21 cellular contexts compared by ENCODE assay signal in genomic region chr5:133853972-133854371, GRCh38.
DNase-seq lines count a peak whose midpoint lies in the region; ATAC-seq and TF ChIP-seq lines count a peak whose summit lies in the region.
"Had no signal": no experiment of that assay in that cellular context is flagged by ENCODE, and none has a peak within 500 bp of the region (broad histone marks: within the 10 kb centered on the region; RNA-seq: fewer than 3 reads in every experiment).

No MANE protein-coding gene starts in this region.

- H3K9me3 Mint-ChIP-seq in neural progenitor cell = peaks cover 8% of the 10 kb centered on the region

- H3K27me3 Mint-ChIP-seq in neural progenitor cell (ENCODE audit: insufficient read depth, low read depth) = peaks cover 4% of the 10 kb centered on the region

- H3K4me1 Mint-ChIP-seq in neural progenitor cell = peaks cover 15% of the 10 kb centered on the region

- no peaks in the 10 kb centered on the region for H3K79me2 ChIP-seq in neural progenitor cell (ENCODE audit: low read depth)

- H4K20me1 ChIP-seq in neural progenitor cell (ENCODE audit: low read depth) = no peaks in the 10 kb centered on the region

- H3K4me1 ChIP-seq in neural progenitor cell = peaks cover 10% of the 10 kb centered on the region
- H3K4me1 ChIP-seq in sigmoid colon = no peaks in the 10 kb centered on the region

- no peak for TF ChIP-seq EP300 in sigmoid colon (IDR thresholded peaks at IDR 0.05)

- no peak for ATAC-seq in left cardiac atrium
- ATAC-seq: K562, PC-3 had no signal

- TF ChIP-seq CTCF in coronary artery (IDR thresholded peaks at IDR 0.05) = no peak
- TF ChIP-seq CTCF in neural progenitor cell (IDR thresholded peaks at IDR 0.05) = no peak
- no peak for TF ChIP-seq CTCF in sigmoid colon (IDR thresholded peaks at IDR 0.05)

- intact Hi-C loops in cardiac septum (cut with DNase I) (no loop called here), left cardiac atrium (cut with DNase I) (no loop called here), sigmoid colon (cut with DNase I) (no loop called here)

- H3F3A ChIP-seq in neural progenitor cell (ENCODE audit: low read depth) = no peaks in the 10 kb centered on the region

- no peak overlapping the region for H2AFZ ChIP-seq in neural progenitor cell (replicated peaks)

- no peaks in the 10 kb centered on the region for H3K27me3 ChIP-seq in neural progenitor cell
- no peaks in the 10 kb centered on the region for H3K27me3 ChIP-seq in sigmoid colon

- peaks cover 3% of the 10 kb centered on the region for H3K36me3 Mint-ChIP-seq in neural progenitor cell

- 67 to 82% methylated on average over 3 of the region's 3 CpGs for WGBS in sigmoid colon, 2 donors

- H3K4me3 ChIP-seq in coronary artery (no peak overlapping the region), neural progenitor cell (no peak overlapping the region), sigmoid colon (no peak overlapping the region)
- H3K4me3 ChIP-seq: K562 had no signal

- H3K36me3 ChIP-seq in neural progenitor cell = no peaks in the 10 kb centered on the region
- no peaks in the 10 kb centered on the region for H3K36me3 ChIP-seq in sigmoid colon

- no peak overlapping the region for H3K4me2 ChIP-seq in neural progenitor cell
- H3K4me2 ChIP-seq: SK-N-SH had no signal

- no peak for TF ChIP-seq POLR2A in sigmoid colon (IDR thresholded peaks at IDR 0.05)

- H3K4me3 Mint-ChIP-seq in neural progenitor cell = no peak overlapping the region
- H3K4me3 Mint-ChIP-seq: B cell, HFFc6 had no signal

- H3K27ac Mint-ChIP-seq in neural progenitor cell = no peak overlapping the region
- H3K27ac Mint-ChIP-seq: B cell, HFFc6 had no signal

- H3K9ac ChIP-seq in neural progenitor cell = no peak overlapping the region
- H3K9ac ChIP-seq: SK-N-SH had no signal

- DNase-seq in cardiac septum (ENCODE audit: low spot score) (peak; percentile 5), left cardiac atrium (no peak), coronary artery (ENCODE audit: low spot score) (peak; percentile 46), neural progenitor cell (ENCODE audit: low spot score) (peak; percentile 56), NCI-H1930 (lab: John Stamatoyannopoulos, UW) (no peak), sigmoid colon (no peak), NCI-H2107 (lab: John Stamatoyannopoulos, UW) (no peak)
- DNase-seq: Calu3, DMS153, DND-41, HFFc6, Kasumi-1, MV-4-11, NCI-H1105, NCI-H1436 treated with DMSO at 0.1 percent for 48 hours, NCI-H187 treated with DMSO at 0.1 percent for 48 hours, NCI-H2227 treated with DMSO at 0.1 percent for 48 hours, PC-3, SK-N-SH had no signal

- H3K27ac ChIP-seq in coronary artery = no peak overlapping the region
- H3K27ac ChIP-seq in neural progenitor cell = no peak overlapping the region
- H3K27ac ChIP-seq in sigmoid colon = no peak overlapping the region

- H3K9me3 ChIP-seq in neural progenitor cell (ENCODE audit: low read depth) (no peaks in the 10 kb centered on the region), sigmoid colon (no peaks in the 10 kb centered on the region)
- H3K9me3 ChIP-seq: SK-N-SH had no signal

Comparison
In these comparisons a context has a peak if more than half of its experiments do, and no peak if none do; other contexts are left out.
1. DNase-seq: peak in cardiac septum (single experiment), coronary artery (single experiment) and neural progenitor cell (single experiment); none in left cardiac atrium (single experiment), NCI-H1930 (0 of 2), sigmoid colon (single experiment) and NCI-H2107 (single experiment).